In genomic region chr1:56710646-56711045, GRCh38 we compare ENCODE assay signal across 13 cellular contexts.
DNase-seq lines count a peak whose midpoint lies in the region; ATAC-seq and TF ChIP-seq lines count a peak whose summit lies in the region.
"Had no signal": no experiment of that assay in that cellular context is flagged by ENCODE, and none has a peak within 500 bp of the region (broad histone marks: within the 10 kb centered on the region; RNA-seq: fewer than 3 reads in every experiment).

No MANE protein-coding gene starts in this region.

- 0 out of 2 replicates have a peak, but pooled peaks cover 17% of the 10 kb centered on the region for H3F3A ChIP-seq in PC-9 (ENCODE audit: insufficient read depth, low read depth)

- H3K9me3 ChIP-seq in PC-9 (ENCODE audit: insufficient read depth, low read depth): no peaks in the 10 kb centered on the region

- 0 out of 2 replicates have a peak, but pooled peaks cover 8% of the 10 kb centered on the region for H3K36me3 ChIP-seq in PC-9 (ENCODE audit: low read depth)

- H3K27ac ChIP-seq in PC-9: peak overlapping the region; percentile 37

- ATAC-seq in omental fat pad (ENCODE audit: low FRiP score): no peak
- no peak for ATAC-seq in GM21723 (IDR thresholded peaks at IDR 0.05; ENCODE audit: unreplicated experiment)

- BruUV-seq in PC-9 (replicated peaks; lab: Mats Ljungman, UMichigan): no TSS peak

- CTCF ChIA-PET in PC-9 (lab: Charles Lee): interaction anchor here (1.8 to 1.9 kb wide), 2 partner anchors 110 to 126 kb away, joined by 5 to 7 read pairs; no protein-coding TSS in a partner anchor

- no peak overlapping the region for H3K4me3 ChIP-seq in PC-9
- no peak overlapping the region for H3K4me3 ChIP-seq in epithelial cell of proximal tubule (ENCODE audit: low read depth, low read length)
- H3K4me3 ChIP-seq in retinal pigment epithelial cell (ENCODE audit: low read length): no peak overlapping the region

- peak overlapping the region; percentile 42 for H3K4me2 ChIP-seq in PC-9

- H2AFZ ChIP-seq in PC-9: no peak overlapping the region

- H3K9me2 ChIP-seq in PC-9 (ENCODE audit: insufficient read depth): no peaks in the 10 kb centered on the region

- H3K79me2 ChIP-seq in PC-9 (ENCODE audit: low read depth): no peaks in the 10 kb centered on the region

- no peaks in the 10 kb centered on the region for H4K20me1 ChIP-seq in PC-9 (ENCODE audit: insufficient read depth)

- H3K27me3 ChIP-seq in PC-9 (ENCODE audit: insufficient read depth, low read depth): no peaks in the 10 kb centered on the region

- H3K4me1 ChIP-seq in PC-9 (replicated peaks; ENCODE audit: insufficient read depth): peaks cover 17% of the 10 kb centered on the region

- no peak for TF ChIP-seq CTCF in PC-9 (conservative IDR thresholded peaks at IDR 0.05)
- no peak for TF ChIP-seq CTCF in epithelial cell of proximal tubule (conservative IDR thresholded peaks at IDR 0.05; ENCODE audit: low read depth, low read length)
- no peak for TF ChIP-seq CTCF in retinal pigment epithelial cell (conservative IDR thresholded peaks at IDR 0.05; ENCODE audit: low read depth, low read length)
- no peak for TF ChIP-seq CTCF in omental fat pad (IDR thresholded peaks at IDR 0.05)

- DNase-seq in EL (peak; percentile 81), PC-9 (peak in 1 of 2 experiments; percentile 84), epithelial cell of proximal tubule (ENCODE audit: low read depth) (peak; percentile 71), retinal pigment epithelial cell (ENCODE audit: low read depth) (peak; percentile 78), NCI-H187 treated with DMSO at 0.1 percent for 48 hours (lab: John Stamatoyannopoulos, UW) (no peak), omental fat pad (ENCODE audit: low spot score) (no peak), HT-29 (ENCODE audit: low spot score) (no peak)
- DNase-seq: activated CD4-positive, alpha-beta memory T cell treated with anti-CD3 and anti-CD28 coated beads for 36 hours; activated naive CD4-positive, alpha-beta T cell treated with anti-CD3 and anti-CD28 coated beads, Interleukin-2, amount 50 U/mL, for 16 hours; midbrain; NCI-H1930; stimulated activated CD4-positive, alpha-beta T cell treated with anti-CD3 and anti-CD28 coated beads, Interleukin-4, amount 100 ng/mL, for 24 hours had no signal

- intact Hi-C loops in PC-9 (cut with micrococcal nuclease; ENCODE audit: unreplicated experiment): loop anchor here (2.0 to 5.0 kb wide), 2 partner anchors 92 to 1426 kb away; no protein-coding TSS in a partner anchor

- POLR2A ChIA-PET in PC-9 (lab: Charles Lee; ENCODE audit: unreplicated experiment): no interaction called here

Comparison
In these comparisons a context has a peak if more than half of its experiments do, and no peak if none do; other contexts are left out.
1. DNase-seq: peak in EL (single experiment), epithelial cell of proximal tubule (single experiment) and retinal pigment epithelial cell (single experiment); none in NCI-H187 treated with DMSO at 0.1 percent for 48 hours (single experiment), omental fat pad (single experiment) and HT-29 (single experiment).